Comparison of ENCODE assay signal across 27 cellular contexts in genomic region chr2:144877893-144878292, GRCh38.
"Had no signal": no experiment of that assay in that cellular context is flagged by ENCODE, and none has a peak within 500 bp of the region (broad histone marks: within the 10 kb centered on the region; RNA-seq: fewer than 3 reads in every experiment).

No MANE protein-coding gene starts in this region.

- FAIRE-seq: urothelium cell line had no signal

- DNase-seq: naive thymus-derived CD8-positive, alpha-beta T cell; occipital lobe; ovary; posterior cingulate gyrus; psoas muscle; right cardiac atrium; spleen; stimulated activated CD4-positive, alpha-beta T cell treated with anti-CD3 and anti-CD28 coated beads, Interleukin-12 subunit alpha, Interleukin-12 subunit beta, amount 100 ng/mL, for 4 hours; stimulated activated CD4-positive, alpha-beta T cell treated with anti-CD3 and anti-CD28 coated beads, Interleukin-1b, Interleukin-23, amount 100 ng/mL, for 48 hours; stimulated activated CD4-positive, alpha-beta T cell treated with anti-CD3 and anti-CD28 coated beads, Interleukin-4, amount 100 ng/mL, for 1 hour; stimulated activated CD4-positive, alpha-beta T cell treated with anti-CD3 and anti-CD28 coated beads, Interleukin-4, amount 100 ng/mL, for 4 hours; stimulated activated CD8-positive, alpha-beta memory T cell treated with anti-CD3 and anti-CD28 coated beads, Interleukin-4, amount 100 ng/mL, for 48 hours; stimulated activated naive CD4-positive, alpha-beta T cell; stomach; thyroid gland; trophoblast cell; upper lobe of left lung had no signal

- H3K4me1 ChIP-seq: parathyroid adenoma, psoas muscle, thyroid gland, upper lobe of left lung, vagina had no signal

- H3K27ac ChIP-seq: neural progenitor cell, ovary, parathyroid adenoma, psoas muscle, skin epidermis, spleen, stomach, thoracic aorta, thyroid gland, tibial nerve, upper lobe of left lung, vagina had no signal

- H3K36me3 ChIP-seq: neural progenitor cell, ovary, spleen, stomach, thoracic aorta, thyroid gland, tibial nerve, upper lobe of left lung, vagina had no signal

- H3K9ac ChIP-seq: neural progenitor cell, parathyroid adenoma had no signal

- H3K4me2 ChIP-seq: neural progenitor cell, smooth muscle cell had no signal

- H3K79me2 ChIP-seq: parathyroid adenoma had no signal

- H3K27me3 ChIP-seq: neural progenitor cell, ovary, spleen, stomach, thyroid gland, tibial nerve, upper lobe of left lung, vagina had no signal

- H2AFZ ChIP-seq: neural progenitor cell, parathyroid adenoma had no signal

- ATAC-seq: naive thymus-derived CD8-positive, alpha-beta T cell; psoas muscle; right cardiac atrium; sciatic nerve; stimulated activated memory B cell treated with anti-CD40 and anti-IgM and Interleukin-4, amounts not matched to agents 10 μg/mL and 1 μg/mL and 100 μg/mL, for 72 hours had no signal

- H3K9me3 ChIP-seq: ovary, psoas muscle, spleen, stomach, thoracic aorta, thyroid gland, tibial nerve, upper lobe of left lung, vagina had no signal

- H3K4me3 ChIP-seq: neural progenitor cell, ovary, psoas muscle, skin epidermis, smooth muscle cell, spleen, stomach, thoracic aorta, thyroid gland, tibial nerve, upper lobe of left lung, vagina had no signal
